In the genomic region with DNA sequence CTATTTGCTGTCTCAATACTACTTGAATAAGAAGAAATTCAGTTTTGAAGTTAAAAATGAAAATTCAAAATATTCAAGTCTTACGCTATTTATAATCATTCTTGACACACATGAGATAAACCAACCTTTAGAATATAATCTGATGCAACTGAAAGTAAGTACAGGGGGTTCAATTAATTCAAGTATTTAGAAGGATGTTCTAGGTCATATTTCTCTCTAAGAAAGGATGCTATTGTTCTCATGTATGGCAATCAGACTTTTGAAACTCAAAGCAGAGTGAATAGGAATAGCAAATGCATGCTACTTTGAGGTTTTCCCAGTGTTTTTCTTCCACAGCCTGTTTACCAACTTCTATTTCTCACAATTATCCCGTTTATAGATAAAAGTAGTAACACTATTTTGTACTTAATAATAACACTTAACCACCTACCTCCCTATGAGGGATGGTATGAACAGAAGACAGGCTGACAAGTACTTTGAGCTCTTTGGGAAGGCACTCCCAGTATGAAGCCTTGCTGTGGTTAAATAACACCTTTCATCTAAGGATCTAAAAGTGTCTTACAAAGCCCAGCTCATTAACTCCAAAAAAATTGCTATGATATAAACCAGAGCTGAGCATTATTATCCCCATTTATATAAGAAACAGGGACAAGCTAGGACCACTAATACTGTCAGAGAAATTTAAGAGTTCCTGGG, we compare ENCODE assay signal across 14 cellular contexts. TPM values are rescaled to one million over a fixed set of nuclear protein-coding genes. Genes with fewer than 3 reads are reported as not detected.
DNase-seq lines count a peak whose midpoint lies in the region; ATAC-seq and TF ChIP-seq lines count a peak whose summit lies in the region.
"Had no signal": no experiment of that assay in that cellular context is flagged by ENCODE, and none has a peak within 500 bp of the region (broad histone marks: within the 10 kb centered on the region; RNA-seq: fewer than 3 reads in every experiment).

No MANE protein-coding gene starts in this region.

- no peaks in the 10 kb centered on the region for H3K9me3 ChIP-seq in esophagus squamous epithelium
- H3K9me3 ChIP-seq: left lung, thoracic aorta had no signal

- H3K27me3 ChIP-seq in layer of hippocampus (ENCODE audit: control insufficient read depth, insufficient read depth, low read length) (no peaks in the 10 kb centered on the region), esophagus squamous epithelium (no peaks in the 10 kb centered on the region)
- H3K27me3 ChIP-seq: left lung had no signal

- peak; percentile 43 for DNase-seq in NCI-H2107 treated with DMSO at 0.1 percent for 48 hours (lab: John Stamatoyannopoulos, UW; ENCODE audit: unreplicated experiment)
- DNase-seq in NCI-H2107 (lab: John Stamatoyannopoulos, UW) = no peak
- no peak for DNase-seq in Calu3
- DNase-seq in activated CD8-positive, alpha-beta T cell treated with anti-CD3 and anti-CD28 coated beads, Interleukin-2, amount 10 ng/mL, durations not matched to agents 7 days and 5 days = no peak
- DNase-seq in esophagus squamous epithelium (lab: John Stamatoyannopoulos, UW) = no peak
- no peak for DNase-seq in NCI-H1436 (lab: John Stamatoyannopoulos, UW)
- DNase-seq: activated CD8-positive, alpha-beta memory T cell treated with anti-CD3 and anti-CD28 coated beads, Interleukin-2, amount 50 U/mL, for 4 hours; left lung; NCI-H1417 had no signal

- H3K27ac Mint-ChIP-seq in Calu3 (ENCODE audit: unreplicated experiment) = peak overlapping the region; percentile 74
- H3K27ac Mint-ChIP-seq in activated CD8-positive, alpha-beta T cell treated with anti-CD3 and anti-CD28 coated beads, Interleukin-2, amount 10 ng/mL, durations not matched to agents 7 days and 5 days = peak overlapping the region; percentile 92

- peaks cover 78% of the 10 kb centered on the region for H3K4me1 Mint-ChIP-seq in Calu3 (ENCODE audit: low read depth, unreplicated experiment)
- H3K4me1 Mint-ChIP-seq in activated CD8-positive, alpha-beta T cell treated with anti-CD3 and anti-CD28 coated beads, Interleukin-2, amount 10 ng/mL, durations not matched to agents 7 days and 5 days (ENCODE audit: low read depth) = peaks cover 69% of the 10 kb centered on the region

- peaks cover 28% of the 10 kb centered on the region for H3K36me3 Mint-ChIP-seq in Calu3 (ENCODE audit: insufficient read depth, unreplicated experiment)
- peaks cover 39% of the 10 kb centered on the region for H3K36me3 Mint-ChIP-seq in activated CD8-positive, alpha-beta T cell treated with anti-CD3 and anti-CD28 coated beads, Interleukin-2, amount 10 ng/mL, durations not matched to agents 7 days and 5 days (ENCODE audit: low read depth)

- BruUV-seq in Calu3 (replicated peaks; lab: Mats Ljungman, UMichigan) = no TSS peak

- H3K27me3 Mint-ChIP-seq in Calu3 (ENCODE audit: unreplicated experiment) = no peaks in the 10 kb centered on the region
- H3K27me3 Mint-ChIP-seq in activated CD8-positive, alpha-beta T cell treated with anti-CD3 and anti-CD28 coated beads, Interleukin-2, amount 10 ng/mL, durations not matched to agents 7 days and 5 days (ENCODE audit: low read depth) = no peaks in the 10 kb centered on the region

- TF ChIP-seq POLR2A in esophagus squamous epithelium (IDR thresholded peaks at IDR 0.05) = no peak

- H3K27ac ChIP-seq in layer of hippocampus (ENCODE audit: low read depth, low read length) (peak overlapping the region; percentile 60), esophagus squamous epithelium (no peak overlapping the region)
- H3K27ac ChIP-seq: 22Rv1, left lung had no signal

- POLR2A ChIA-PET in activated CD8-positive, alpha-beta T cell treated with anti-CD3 and anti-CD28 coated beads, Interleukin-2, amount 10 ng/mL, durations not matched to agents 7 days and 5 days (lab: Charles Lee) = interaction anchor here (3.2 to 3.8 kb wide), 2 partner anchors 18 to 22 kb away, joined by 15 to 51 read pairs; partner anchors contain the start of gene SPOCK2

- peaks cover 0 to 21% (median 0%) of the 10 kb centered on the region in 3 donors for H3K36me3 ChIP-seq in esophagus squamous epithelium

- peaks cover 0 to 5% (median 0%) of the 10 kb centered on the region in 3 donors for H3K4me1 ChIP-seq in esophagus squamous epithelium
- H3K4me1 ChIP-seq: left lung had no signal

- H3K9me3 Mint-ChIP-seq in Calu3 (ENCODE audit: low read depth, unreplicated experiment) = no peaks in the 10 kb centered on the region
- H3K9me3 Mint-ChIP-seq in activated CD8-positive, alpha-beta T cell treated with anti-CD3 and anti-CD28 coated beads, Interleukin-2, amount 10 ng/mL, durations not matched to agents 7 days and 5 days (ENCODE audit: insufficient read depth) = no peaks in the 10 kb centered on the region

- WGBS in esophagus squamous epithelium, 2 donors = 83 to 87% methylated on average over 2 of the region's 2 CpGs

- intact Hi-C loops in Calu3 (cut with micrococcal nuclease; ENCODE audit: unreplicated experiment) (no loop called here), esophagus squamous epithelium (cut with DNase I) (no loop called here)

- CTCF ChIA-PET in Calu3 (lab: Charles Lee) = interaction anchor here (1.1 kb wide), 1 partner anchor 57 kb away, joined by 3 read pairs; no protein-coding TSS in a partner anchor
- CTCF ChIA-PET in activated CD8-positive, alpha-beta T cell treated with anti-CD3 and anti-CD28 coated beads, Interleukin-2, amount 10 ng/mL, durations not matched to agents 7 days and 5 days (lab: Charles Lee) = interaction anchor here (1.0 to 3.0 kb wide), 2 partner anchors 18 to 169 kb away, joined by 4 to 14 read pairs; partner anchors contain the start of gene SPOCK2

- ATAC-seq in activated CD8-positive, alpha-beta T cell treated with anti-CD3 and anti-CD28 coated beads, Interleukin-2, amount 10 ng/mL, durations not matched to agents 7 days and 5 days = no peak
- no peak for ATAC-seq in HG03342 (IDR thresholded peaks at IDR 0.05; ENCODE audit: unreplicated experiment)

- H3K4me3 Mint-ChIP-seq in Calu3 (ENCODE audit: low read depth, unreplicated experiment) = no peak overlapping the region
- H3K4me3 Mint-ChIP-seq in activated CD8-positive, alpha-beta T cell treated with anti-CD3 and anti-CD28 coated beads, Interleukin-2, amount 10 ng/mL, durations not matched to agents 7 days and 5 days = peak overlapping the region; percentile 77

- TF ChIP-seq CTCF in Calu3 (IDR thresholded peaks at IDR 0.05; ENCODE audit: unreplicated experiment) (no peak), esophagus squamous epithelium (IDR thresholded peaks at IDR 0.05) (no peak)

- H3K4me3 ChIP-seq in esophagus squamous epithelium = no peak overlapping the region
- H3K4me3 ChIP-seq: left lung, skin epidermis, thoracic aorta had no signal

RNA-seq across cellular contexts. Expression of gene SPOCK2, which starts 18.0 kb away (rescaled TPM):
- total RNA-seq in Calu3 (2022) (162 and 205 TPM in 2 replicates), esophagus squamous epithelium (1 to 10 TPM; 2.6 to 8.1 (median 5.0) TPM)
- 100 to 1,000 TPM; 261 to 268 TPM for total RNA-seq in activated CD8-positive, alpha-beta T cell treated with anti-CD3 and anti-CD28 coated beads, Interleukin-2, amount 10 ng/mL, durations not matched to agents 7 days and 5 days

Comparison
In these comparisons a context has a peak if more than half of its experiments do, and no peak if none do; other contexts are left out.
1. RNA of gene SPOCK2, which starts 18.0 kb away (total RNA-seq): 261 to 268 TPM in activated CD8-positive, alpha-beta T cell treated with anti-CD3 and anti-CD28 coated beads, Interleukin-2, amount 10 ng/mL, durations not matched to agents 7 days and 5 days and 162 to 205 TPM in Calu3; 2.6 to 8.1 TPM in esophagus squamous epithelium; every median in the first group is over 10 times any median in the second.